9 cellular contexts compared by ENCODE assay signal in genomic region chr4:138910201-138910913, GRCh38.
A peak's percentile ranks its signal among the peaks of the same experiment; 100 is the strongest.
DNase-seq lines count a peak whose midpoint lies in the region; ATAC-seq, FAIRE-seq and TF ChIP-seq lines count a peak whose summit lies in the region.
"Had no signal": no experiment of that assay in that cellular context is flagged by ENCODE, and none has a peak within 500 bp of the region (broad histone marks: within the 10 kb centered on the region; RNA-seq: fewer than 3 reads in every experiment).

No MANE protein-coding gene starts in this region.

- peak; percentile 20 for DNase-seq in H54 (ENCODE audit: insufficient read length, low spot score)
- peak; percentile 43 to 44 for DNase-seq in NCI-H526 (lab: John Stamatoyannopoulos, UW)
- DNase-seq in epithelial cell of esophagus (ENCODE audit: low read depth): peak; percentile 68
- DNase-seq in prostate gland (ENCODE audit: low spot score): no peak
- DNase-seq in naive thymus-derived CD8-positive, alpha-beta T cell: no peak
- no peak for DNase-seq in GDM1 (lab: John Stamatoyannopoulos, UW)
- no peak for DNase-seq in activated naive CD4-positive, alpha-beta T cell treated with anti-CD3 and anti-CD28 coated beads, Interleukin-2, amount 10 ng/mL, durations not matched to agents 7 days and 5 days
- no peak for DNase-seq in UCSD-AML1 (lab: John Stamatoyannopoulos, UW; ENCODE audit: unreplicated experiment)
- DNase-seq: effector memory CD4-positive, alpha-beta T cell had no signal

- H3K27ac Mint-ChIP-seq in naive thymus-derived CD8-positive, alpha-beta T cell: no peak overlapping the region
- H3K27ac Mint-ChIP-seq in activated naive CD4-positive, alpha-beta T cell treated with anti-CD3 and anti-CD28 coated beads, Interleukin-2, amount 10 ng/mL, durations not matched to agents 7 days and 5 days: no peak overlapping the region

- H3K9me3 ChIP-seq in prostate gland: no peaks in the 10 kb centered on the region

- peak overlapping the region; percentile 80 to 88 for H3K27ac ChIP-seq in prostate gland

- no peak overlapping the region for H3K4me3 ChIP-seq in epithelial cell of esophagus (ENCODE audit: low read length)
- H3K4me3 ChIP-seq in prostate gland: no peak overlapping the region

- no peak for TF ChIP-seq CTCF in epithelial cell of esophagus (IDR thresholded peaks at IDR 0.05; ENCODE audit: insufficient read depth, low read depth, low read length, missing control alignments)
- no peak for TF ChIP-seq CTCF in prostate gland (IDR thresholded peaks at IDR 0.05)

- H3K9me3 Mint-ChIP-seq in naive thymus-derived CD8-positive, alpha-beta T cell: no peaks in the 10 kb centered on the region
- no peaks in the 10 kb centered on the region for H3K9me3 Mint-ChIP-seq in activated naive CD4-positive, alpha-beta T cell treated with anti-CD3 and anti-CD28 coated beads, Interleukin-2, amount 10 ng/mL, durations not matched to agents 7 days and 5 days

- no peak for FAIRE-seq in H54 (lab: Jason Lieb, UNC)

- peaks cover 0 to 6% (median 0%) of the 10 kb centered on the region in 5 donors for H3K27me3 Mint-ChIP-seq in naive thymus-derived CD8-positive, alpha-beta T cell
- H3K27me3 Mint-ChIP-seq in activated naive CD4-positive, alpha-beta T cell treated with anti-CD3 and anti-CD28 coated beads, Interleukin-2, amount 10 ng/mL, durations not matched to agents 7 days and 5 days: peaks cover 26% of the 10 kb centered on the region

- no peak overlapping the region for H3K4me3 Mint-ChIP-seq in naive thymus-derived CD8-positive, alpha-beta T cell
- H3K4me3 Mint-ChIP-seq in activated naive CD4-positive, alpha-beta T cell treated with anti-CD3 and anti-CD28 coated beads, Interleukin-2, amount 10 ng/mL, durations not matched to agents 7 days and 5 days: no peak overlapping the region

- H3K36me3 Mint-ChIP-seq in naive thymus-derived CD8-positive, alpha-beta T cell: no peaks in the 10 kb centered on the region
- H3K36me3 Mint-ChIP-seq in activated naive CD4-positive, alpha-beta T cell treated with anti-CD3 and anti-CD28 coated beads, Interleukin-2, amount 10 ng/mL, durations not matched to agents 7 days and 5 days: no peaks in the 10 kb centered on the region

- CTCF ChIA-PET in activated naive CD4-positive, alpha-beta T cell treated with anti-CD3 and anti-CD28 coated beads, Interleukin-2, amount 10 ng/mL, durations not matched to agents 7 days and 5 days (lab: Charles Lee): interaction anchor here (1.4 kb wide), 1 partner anchor 40 kb away, joined by 4 read pairs; no protein-coding TSS in a partner anchor

- H3K4me1 Mint-ChIP-seq in naive thymus-derived CD8-positive, alpha-beta T cell: no peaks in the 10 kb centered on the region
- no peaks in the 10 kb centered on the region for H3K4me1 Mint-ChIP-seq in activated naive CD4-positive, alpha-beta T cell treated with anti-CD3 and anti-CD28 coated beads, Interleukin-2, amount 10 ng/mL, durations not matched to agents 7 days and 5 days

- peaks cover 13% of the 10 kb centered on the region for H3K4me1 ChIP-seq in prostate gland (replicated peaks)

- intact Hi-C loops in prostate gland (cut with DNase I): no loop called here

- no peak for ATAC-seq in naive thymus-derived CD8-positive, alpha-beta T cell

- no peaks in the 10 kb centered on the region for H3K36me3 ChIP-seq in prostate gland

- 32% methylated on average over 6 of the region's 6 CpGs for WGBS in prostate gland

- POLR2A ChIA-PET in naive thymus-derived CD8-positive, alpha-beta T cell (lab: Charles Lee): no interaction called here

- TF ChIP-seq POLR2A in H54 (IDR thresholded peaks at IDR 0.05; ENCODE audit: low read depth, low read length): no peak
- no peak for TF ChIP-seq POLR2A in prostate gland (IDR thresholded peaks at IDR 0.05)

- H3K27me3 ChIP-seq in prostate gland (replicated peaks; ENCODE audit: insufficient read depth): no peaks in the 10 kb centered on the region

Comparison
In these comparisons a context has a peak if more than half of its experiments do, and no peak if none do; other contexts are left out.
1. DNase-seq: peak in H54 (single experiment), NCI-H526 (2 of 2) and epithelial cell of esophagus (single experiment); none in prostate gland (single experiment), naive thymus-derived CD8-positive, alpha-beta T cell (0 of 10), GDM1 (single experiment), activated naive CD4-positive, alpha-beta T cell treated with anti-CD3 and anti-CD28 coated beads, Interleukin-2, amount 10 ng/mL, durations not matched to agents 7 days and 5 days (single experiment) and UCSD-AML1 (single experiment).